ENCODE assay signal across 8 cellular contexts in the genomic region with DNA sequence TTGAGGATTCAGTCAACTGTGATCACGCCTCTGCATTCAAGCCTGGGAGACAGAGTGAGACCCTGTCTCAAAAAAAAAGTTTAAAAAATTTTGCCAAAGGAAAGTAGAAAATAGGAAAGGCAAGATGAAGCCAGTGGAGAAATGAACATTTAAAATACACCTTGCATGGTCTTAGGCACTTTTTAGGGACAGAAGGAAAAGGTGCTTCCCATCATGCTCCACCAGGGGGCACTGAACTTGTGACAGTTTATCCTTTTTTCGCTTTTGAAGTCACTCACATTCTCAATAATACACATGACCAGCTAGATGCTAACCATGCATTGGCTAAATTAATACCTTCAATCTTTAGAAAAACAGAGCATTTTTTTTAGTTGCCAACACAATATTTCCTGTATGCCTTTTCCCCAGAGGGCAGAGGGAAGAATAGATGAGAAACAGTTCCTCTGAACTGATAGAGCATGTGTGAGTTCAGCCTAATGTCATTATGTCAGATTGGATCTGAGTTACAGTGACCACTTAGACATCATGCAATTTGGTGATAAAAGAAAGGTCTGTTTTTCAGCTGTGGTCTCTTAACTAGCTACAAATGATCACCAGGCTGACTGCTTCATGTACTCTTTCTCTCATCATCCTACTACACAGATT.
DNase-seq lines count a peak whose midpoint lies in the region; ATAC-seq and TF ChIP-seq lines count a peak whose summit lies in the region.

No MANE protein-coding gene starts in this region.

- H3K79me2 ChIP-seq in hepatocyte = no peaks in the 10 kb centered on the region

- H3K27me3 ChIP-seq in Panc1 (ENCODE audit: control insufficient read depth, insufficient read depth, low read length) (no peaks in the 10 kb centered on the region), hepatocyte (no peaks in the 10 kb centered on the region)

- H3K9me2 ChIP-seq in hepatocyte (replicated peaks; ENCODE audit: insufficient read depth) = no peaks in the 10 kb centered on the region

- BruUV-seq in Panc1 (replicated peaks; lab: Mats Ljungman, UMichigan) = no TSS peak

- no peak overlapping the region for H2AFZ ChIP-seq in hepatocyte

- intact Hi-C loops in Panc1 (cut with micrococcal nuclease; ENCODE audit: unreplicated experiment) = no loop called here

- no peaks in the 10 kb centered on the region for H3K9me3 ChIP-seq in Panc1 (ENCODE audit: control insufficient read depth, insufficient read depth, low read depth, low read length)
- H3K9me3 ChIP-seq in hepatocyte (ENCODE audit: low read depth) = no peaks in the 10 kb centered on the region

- no peak overlapping the region for H3K4me2 ChIP-seq in hepatocyte

- 59% methylated on average over 2 of the region's 2 CpGs for WGBS in hepatocyte (ENCODE audit: low lambda C conversion rate, missing lambda C conversion rate)

- CTCF ChIA-PET in Panc1 (lab: Charles Lee) = interaction anchor here (0.9 kb wide), 1 partner anchor 42 kb away, joined by 7 read pairs; no protein-coding TSS in a partner anchor

- H3K4me3 ChIP-seq in HFF-Myc (replicated peaks; ENCODE audit: low read depth, low read length) (no peak overlapping the region), Panc1 (ENCODE audit: low read depth in 2 of 2, low read length in 2 of 2) (no peak overlapping the region), hepatocyte (no peak overlapping the region)

- in situ Hi-C loops in Panc1 (cut with HindIII; ENCODE audit: low pct_unique_long_range_greater_than_20kb, low sequenced_read_pairs) = no loop called here

- H3K4me1 ChIP-seq in Panc1 (ENCODE audit: control insufficient read depth, insufficient read depth, low read length) (no peaks in the 10 kb centered on the region), hepatocyte (ENCODE audit: insufficient read depth) (no peaks in the 10 kb centered on the region)

- H3K36me3 ChIP-seq in Panc1 (ENCODE audit: control insufficient read depth, insufficient read depth, low read length) = no peaks in the 10 kb centered on the region
- H3K36me3 ChIP-seq in hepatocyte (replicated peaks; ENCODE audit: insufficient read depth, low read depth) = no peaks in the 10 kb centered on the region

- no peaks in the 10 kb centered on the region for H4K20me1 ChIP-seq in hepatocyte (ENCODE audit: insufficient read depth, poor library complexity, severe bottlenecking)

- DNase-seq in D341Med (ENCODE audit: low spot score) (peak; percentile 32), HFF-Myc (ENCODE audit: extremely low read depth, low read depth) (peak; percentile 46), Panc1 (ENCODE audit: low read depth, low spot score) (no peak), hepatocyte (ENCODE audit: low spot score) (peak; percentile 68)
- peak; percentile 2 to 36 (median 6) for DNase-seq in activated naive CD4-positive, alpha-beta T cell (lab: John Stamatoyannopoulos, UW)
- DNase-seq in stimulated activated CD4-positive, alpha-beta T cell treated with anti-CD3 and anti-CD28 coated beads, Interleukin-15, amount 100 ng/mL, for 24 hours = peak; percentile 54

- ATAC-seq in Panc1 (no peak), HG03135 (IDR thresholded peaks at IDR 0.05; ENCODE audit: unreplicated experiment) (no peak), HG03439 (IDR thresholded peaks at IDR 0.05; ENCODE audit: unreplicated experiment) (no peak)

- POLR2A ChIA-PET in Panc1 (lab: Charles Lee) = no interaction called here

- no peak overlapping the region for H3K27ac ChIP-seq in Panc1 (ENCODE audit: low read length)
- no peak overlapping the region for H3K27ac ChIP-seq in hepatocyte

- TF ChIP-seq CTCF in HFF-Myc (IDR thresholded peaks at IDR 0.05; ENCODE audit: low read depth, low read length, missing control alignments) (peak; percentile 81), Panc1 (IDR thresholded peaks at IDR 0.05) (peak; percentile 44), hepatocyte (IDR thresholded peaks at IDR 0.05; ENCODE audit: poor library complexity) (peak; percentile 67)
